ENCODE assay signal across 28 cellular contexts in the genomic region with DNA sequence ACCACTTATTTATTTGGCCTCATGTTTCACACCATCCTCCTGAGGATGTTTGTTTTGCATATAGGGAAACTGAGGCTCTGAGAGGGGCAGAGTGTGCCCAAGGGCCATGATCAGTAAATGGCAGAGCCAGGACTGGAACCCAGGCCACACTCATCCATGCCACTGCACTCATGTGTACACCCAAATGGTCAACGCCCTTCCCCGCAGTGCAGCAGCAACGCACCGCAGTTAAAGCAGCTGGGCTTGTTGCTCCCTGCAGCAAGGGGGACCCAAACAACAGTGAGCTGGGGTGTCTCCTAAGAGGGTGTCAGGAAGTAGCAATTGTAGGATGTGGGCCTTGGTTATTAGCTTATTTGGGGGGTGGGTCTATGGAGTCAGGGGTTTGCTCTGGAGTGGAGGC.
"Had no signal": no experiment of that assay in that cellular context is flagged by ENCODE, and none has a peak within 500 bp of the region (broad histone marks: within the 10 kb centered on the region; RNA-seq: fewer than 3 reads in every experiment).

No MANE protein-coding gene starts in this region.

- H3K27me3 ChIP-seq: esophagus muscularis mucosa, foreskin keratinocyte, gastroesophageal sphincter, heart left ventricle, hepatocyte, neural progenitor cell, sigmoid colon, testis, tibial artery had no signal

- H3K79me2 ChIP-seq: hepatocyte had no signal

- DNase-seq: dermis blood vessel endothelial cell; effector memory CD4-positive, alpha-beta T cell; foreskin keratinocyte; kidney; mucosa of descending colon; naive B cell; nucleus accumbens; psoas muscle; right cardiac atrium; sigmoid colon; stimulated activated CD4-positive, alpha-beta T cell treated with anti-CD3 and anti-CD28 coated beads, Interleukin-4, amount 100 ng/mL, for 4 hours; stimulated activated naive CD8-positive, alpha-beta T cell treated with anti-CD3 and anti-CD28 coated beads, Interleukin-15, Interleukin-2, amounts not matched to agents 100 U/mL and 50 U/mL, for 24 hours; substantia nigra; testis; tibial artery had no signal

- H3K9me3 ChIP-seq: esophagus muscularis mucosa, gastroesophageal sphincter, heart left ventricle, mucosa of descending colon, psoas muscle, sigmoid colon, testis, tibial artery had no signal

- H3K4me3 ChIP-seq: coronary artery, esophagus muscularis mucosa, gastroesophageal sphincter, heart left ventricle, hepatocyte, lung, mucosa of descending colon, neural progenitor cell, psoas muscle, sigmoid colon, testis, tibial artery had no signal

- ATAC-seq: foreskin keratinocyte; gastroesophageal sphincter; heart left ventricle; left lobe of liver; mucosa of descending colon; natural killer cell treated with Interleukin-12 subunit alpha and Interleukin-12 subunit beta and Interleukin-15 and Interleukin-18, amount 100 ng/mL, for 72 hours; right cardiac atrium; stimulated activated memory B cell treated with anti-CD40 and anti-IgM and Interleukin-4, amounts not matched to agents 10 μg/mL and 1 μg/mL and 100 μg/mL, for 72 hours; stimulated activated naive CD8-positive, alpha-beta T cell treated with anti-CD3 and anti-CD28 coated beads, Interleukin-15, Interleukin-2, amounts not matched to agents 100 U/mL and 50 U/mL, for 24 hours had no signal

- H3K4me2 ChIP-seq: hepatocyte, neural progenitor cell had no signal

- H3K27me3 Mint-ChIP-seq: memory B cell; naive B cell; natural killer cell treated with Interleukin-12 subunit alpha and Interleukin-12 subunit beta and Interleukin-15 and Interleukin-18, amount 100 ng/mL, for 72 hours; stimulated activated memory B cell treated with anti-CD40 and anti-IgM and Interleukin-4, amounts not matched to agents 10 μg/mL and 1 μg/mL and 100 μg/mL, for 72 hours; type B pancreatic cell had no signal

- H3K36me3 ChIP-seq: neural progenitor cell had no signal

- H2AFZ ChIP-seq: hepatocyte, neural progenitor cell had no signal

- H3K9ac ChIP-seq: neural progenitor cell had no signal

- H3K36me3 Mint-ChIP-seq: natural killer cell treated with Interleukin-12 subunit alpha and Interleukin-12 subunit beta and Interleukin-15 and Interleukin-18, amount 100 ng/mL, for 72 hours had no signal

- H3K4me1 ChIP-seq: gastroesophageal sphincter, psoas muscle, testis, tibial artery had no signal

- H3K27ac ChIP-seq: coronary artery, esophagus muscularis mucosa, foreskin keratinocyte, gastroesophageal sphincter, heart left ventricle, hepatocyte, neural progenitor cell, psoas muscle, sigmoid colon, testis, tibial artery had no signal

- H3K27ac Mint-ChIP-seq: mesothelial cell of epicardium; natural killer cell treated with Interleukin-12 subunit alpha and Interleukin-12 subunit beta and Interleukin-15 and Interleukin-18, amount 100 ng/mL, for 72 hours; stimulated activated memory B cell treated with anti-CD40 and anti-IgM and Interleukin-4, amounts not matched to agents 10 μg/mL and 1 μg/mL and 100 μg/mL, for 72 hours had no signal

- H3K9me3 Mint-ChIP-seq: mesothelial cell of epicardium; neural progenitor cell; stimulated activated memory B cell treated with anti-CD40 and anti-IgM and Interleukin-4, amounts not matched to agents 10 μg/mL and 1 μg/mL and 100 μg/mL, for 72 hours; type B pancreatic cell had no signal

- H3K4me3 Mint-ChIP-seq: memory B cell; mesothelial cell of epicardium; naive B cell; natural killer cell treated with Interleukin-12 subunit alpha and Interleukin-12 subunit beta and Interleukin-15 and Interleukin-18, amount 100 ng/mL, for 72 hours; neural progenitor cell; stimulated activated memory B cell treated with anti-CD40 and anti-IgM and Interleukin-4, amounts not matched to agents 10 μg/mL and 1 μg/mL and 100 μg/mL, for 72 hours had no signal
